Comparison of ENCODE assay signal across 1 cellular context in the genomic region with DNA sequence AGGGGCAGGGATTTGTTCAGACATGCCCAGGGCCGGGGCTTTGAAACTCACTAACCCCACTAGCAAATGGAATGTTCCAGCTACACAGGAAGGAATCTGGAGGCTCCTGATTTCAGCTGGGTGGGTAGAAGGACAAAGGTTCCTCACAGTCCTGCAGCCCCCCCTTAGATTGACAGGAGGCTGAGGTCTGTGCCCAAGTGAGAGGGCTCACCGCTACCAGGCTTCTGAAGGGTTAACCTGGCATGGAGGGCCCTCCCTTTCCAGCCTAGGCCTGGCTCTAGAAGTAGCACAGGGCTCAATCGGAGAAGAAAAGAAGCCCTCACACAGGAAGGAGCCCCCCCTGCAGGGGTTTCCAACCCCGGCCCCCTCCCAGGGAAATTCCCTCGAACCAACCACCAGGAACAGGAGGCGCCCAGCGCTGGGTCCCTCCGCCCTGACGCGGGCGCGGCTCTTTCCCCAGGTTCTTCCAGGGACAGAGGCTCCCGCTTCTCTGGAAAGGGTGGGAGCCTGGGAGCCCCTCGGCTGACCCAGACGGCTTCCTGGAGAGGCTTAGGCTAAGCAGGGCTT.
TF ChIP-seq lines count a peak whose summit lies in the region.

No MANE protein-coding gene starts in this region.

TF ChIP-seq in HEK293, 187 proteins besides CTCF, POLR2A, EP300 and RAD21:
- TF ChIP-seq TCF7L2 (IDR thresholded peaks at IDR 0.05; ENCODE audit: borderline replicate concordance, low read depth, low read length) (no peak), ZIC2 (tag by site-specific recombination; IDR thresholded peaks at IDR 0.05) (peak; percentile 21), SP7 (tag by site-specific recombination; IDR thresholded peaks at IDR 0.05) (no peak), KLF16 (tag by site-specific recombination; IDR thresholded peaks at IDR 0.05) (no peak), SCRT1 (tag by site-specific recombination; IDR thresholded peaks at IDR 0.05; ENCODE audit: borderline replicate concordance) (no peak), ZBTB1 (tag by site-specific recombination; IDR thresholded peaks at IDR 0.05) (no peak), ZNF792 (tag by site-specific recombination; IDR thresholded peaks at IDR 0.05) (no peak), ZNF132 (tag by site-specific recombination; IDR thresholded peaks at IDR 0.05; ENCODE audit: borderline replicate concordance) (no peak), ZNF416 (tag by site-specific recombination; IDR thresholded peaks at IDR 0.05) (no peak), ZNF837 (tag by site-specific recombination; IDR thresholded peaks at IDR 0.05) (no peak), ZNF248 (tag by site-specific recombination; IDR thresholded peaks at IDR 0.05) (no peak), ZXDB (tag by site-specific recombination; IDR thresholded peaks at IDR 0.05) (no peak), ZNF514 (tag by site-specific recombination; IDR thresholded peaks at IDR 0.05) (no peak), KLF7 (tag by site-specific recombination; IDR thresholded peaks at IDR 0.05; ENCODE audit: borderline replicate concordance) (no peak), ZNF433 (tag by site-specific recombination; IDR thresholded peaks at IDR 0.05; ENCODE audit: low read depth) (no peak), ZNF2 (tag by site-specific recombination; IDR thresholded peaks at IDR 0.05) (no peak), GLIS1 (tag by site-specific recombination; IDR thresholded peaks at IDR 0.05) (no peak), SETDB1 (IDR thresholded peaks at IDR 0.05; ENCODE audit: insufficient read length, low read length) (no peak), ZNF623 (tag by site-specific recombination; IDR thresholded peaks at IDR 0.05) (no peak), ZNF624 (tag by site-specific recombination; IDR thresholded peaks at IDR 0.05) (no peak), ZNF221 (tag by site-specific recombination; IDR thresholded peaks at IDR 0.05; ENCODE audit: borderline replicate concordance) (no peak), ZBTB8A (tag by site-specific recombination; IDR thresholded peaks at IDR 0.05) (peak; percentile 18; the same call in 1 of the 2 replicates), ZNF394 (tag by site-specific recombination; IDR thresholded peaks at IDR 0.05; ENCODE audit: borderline replicate concordance) (no peak), ZSCAN16 (tag by site-specific recombination; IDR thresholded peaks at IDR 0.05) (no peak), ZNF239 (tag by site-specific recombination; IDR thresholded peaks at IDR 0.05) (no peak), ZNF324 (tag by site-specific recombination; IDR thresholded peaks at IDR 0.05) (no peak)
- TF ChIP-seq, protein P1, sequence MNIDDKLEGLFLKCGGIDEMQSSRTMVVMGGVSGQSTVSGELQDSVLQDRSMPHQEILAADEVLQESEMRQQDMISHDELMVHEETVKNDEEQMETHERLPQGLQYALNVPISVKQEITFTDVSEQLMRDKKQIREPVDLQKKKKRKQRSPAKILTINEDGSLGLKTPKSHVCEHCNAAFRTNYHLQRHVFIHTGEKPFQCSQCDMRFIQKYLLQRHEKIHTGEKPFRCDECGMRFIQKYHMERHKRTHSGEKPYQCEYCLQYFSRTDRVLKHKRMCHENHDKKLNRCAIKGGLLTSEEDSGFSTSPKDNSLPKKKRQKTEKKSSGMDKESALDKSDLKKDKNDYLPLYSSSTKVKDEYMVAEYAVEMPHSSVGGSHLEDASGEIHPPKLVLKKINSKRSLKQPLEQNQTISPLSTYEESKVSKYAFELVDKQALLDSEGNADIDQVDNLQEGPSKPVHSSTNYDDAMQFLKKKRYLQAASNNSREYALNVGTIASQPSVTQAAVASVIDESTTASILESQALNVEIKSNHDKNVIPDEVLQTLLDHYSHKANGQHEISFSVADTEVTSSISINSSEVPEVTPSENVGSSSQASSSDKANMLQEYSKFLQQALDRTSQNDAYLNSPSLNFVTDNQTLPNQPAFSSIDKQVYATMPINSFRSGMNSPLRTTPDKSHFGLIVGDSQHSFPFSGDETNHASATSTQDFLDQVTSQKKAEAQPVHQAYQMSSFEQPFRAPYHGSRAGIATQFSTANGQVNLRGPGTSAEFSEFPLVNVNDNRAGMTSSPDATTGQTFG (tag by site-specific recombination; IDR thresholded peaks at IDR 0.05; ENCODE audit: borderline replicate concordance): no peak
- TF ChIP-seq, protein P2, sequence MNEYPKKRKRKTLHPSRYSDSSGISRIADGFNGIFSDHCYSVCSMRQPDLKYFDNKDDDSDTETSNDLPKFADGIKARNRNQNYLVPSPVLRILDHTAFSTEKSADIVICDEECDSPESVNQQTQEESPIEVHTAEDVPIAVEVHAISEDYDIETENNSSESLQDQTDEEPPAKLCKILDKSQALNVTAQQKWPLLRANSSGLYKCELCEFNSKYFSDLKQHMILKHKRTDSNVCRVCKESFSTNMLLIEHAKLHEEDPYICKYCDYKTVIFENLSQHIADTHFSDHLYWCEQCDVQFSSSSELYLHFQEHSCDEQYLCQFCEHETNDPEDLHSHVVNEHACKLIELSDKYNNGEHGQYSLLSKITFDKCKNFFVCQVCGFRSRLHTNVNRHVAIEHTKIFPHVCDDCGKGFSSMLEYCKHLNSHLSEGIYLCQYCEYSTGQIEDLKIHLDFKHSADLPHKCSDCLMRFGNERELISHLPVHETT (tag by site-specific recombination; IDR thresholded peaks at IDR 0.05): no peak
- TF ChIP-seq, protein P3, sequence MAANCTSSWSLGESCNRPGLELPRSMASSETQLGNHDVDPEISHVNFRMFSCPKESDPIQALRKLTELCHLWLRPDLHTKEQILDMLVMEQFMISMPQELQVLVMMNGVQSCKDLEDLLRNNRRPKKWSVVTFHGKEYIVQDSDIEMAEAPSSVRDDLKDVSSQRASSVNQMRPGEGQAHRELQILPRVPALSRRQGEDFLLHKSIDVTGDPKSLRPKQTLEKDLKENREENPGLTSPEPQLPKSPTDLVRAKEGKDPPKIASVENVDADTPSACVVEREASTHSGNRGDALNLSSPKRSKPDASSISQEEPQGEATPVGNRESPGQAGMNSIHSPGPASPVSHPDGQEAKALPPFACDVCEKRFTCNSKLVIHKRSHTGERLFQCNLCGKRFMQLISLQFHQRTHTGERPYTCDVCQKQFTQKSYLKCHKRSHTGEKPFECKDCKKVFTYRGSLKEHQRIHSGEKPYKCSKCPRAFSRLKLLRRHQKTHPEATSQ (tag by site-specific recombination; IDR thresholded peaks at IDR 0.05): no peak
- TF ChIP-seq, protein P4, sequence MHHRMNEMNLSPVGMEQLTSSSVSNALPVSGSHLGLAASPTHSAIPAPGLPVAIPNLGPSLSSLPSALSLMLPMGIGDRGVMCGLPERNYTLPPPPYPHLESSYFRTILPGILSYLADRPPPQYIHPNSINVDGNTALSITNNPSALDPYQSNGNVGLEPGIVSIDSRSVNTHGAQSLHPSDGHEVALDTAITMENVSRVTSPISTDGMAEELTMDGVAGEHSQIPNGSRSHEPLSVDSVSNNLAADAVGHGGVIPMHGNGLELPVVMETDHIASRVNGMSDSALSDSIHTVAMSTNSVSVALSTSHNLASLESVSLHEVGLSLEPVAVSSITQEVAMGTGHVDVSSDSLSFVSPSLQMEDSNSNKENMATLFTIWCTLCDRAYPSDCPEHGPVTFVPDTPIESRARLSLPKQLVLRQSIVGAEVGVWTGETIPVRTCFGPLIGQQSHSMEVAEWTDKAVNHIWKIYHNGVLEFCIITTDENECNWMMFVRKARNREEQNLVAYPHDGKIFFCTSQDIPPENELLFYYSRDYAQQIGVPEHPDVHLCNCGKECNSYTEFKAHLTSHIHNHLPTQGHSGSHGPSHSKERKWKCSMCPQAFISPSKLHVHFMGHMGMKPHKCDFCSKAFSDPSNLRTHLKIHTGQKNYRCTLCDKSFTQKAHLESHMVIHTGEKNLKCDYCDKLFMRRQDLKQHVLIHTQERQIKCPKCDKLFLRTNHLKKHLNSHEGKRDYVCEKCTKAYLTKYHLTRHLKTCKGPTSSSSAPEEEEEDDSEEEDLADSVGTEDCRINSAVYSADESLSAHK (tag by site-specific recombination; IDR thresholded peaks at IDR 0.05): peak; percentile 51; the same call in 1 of the 2 replicates
- TF ChIP-seq, protein P5, sequence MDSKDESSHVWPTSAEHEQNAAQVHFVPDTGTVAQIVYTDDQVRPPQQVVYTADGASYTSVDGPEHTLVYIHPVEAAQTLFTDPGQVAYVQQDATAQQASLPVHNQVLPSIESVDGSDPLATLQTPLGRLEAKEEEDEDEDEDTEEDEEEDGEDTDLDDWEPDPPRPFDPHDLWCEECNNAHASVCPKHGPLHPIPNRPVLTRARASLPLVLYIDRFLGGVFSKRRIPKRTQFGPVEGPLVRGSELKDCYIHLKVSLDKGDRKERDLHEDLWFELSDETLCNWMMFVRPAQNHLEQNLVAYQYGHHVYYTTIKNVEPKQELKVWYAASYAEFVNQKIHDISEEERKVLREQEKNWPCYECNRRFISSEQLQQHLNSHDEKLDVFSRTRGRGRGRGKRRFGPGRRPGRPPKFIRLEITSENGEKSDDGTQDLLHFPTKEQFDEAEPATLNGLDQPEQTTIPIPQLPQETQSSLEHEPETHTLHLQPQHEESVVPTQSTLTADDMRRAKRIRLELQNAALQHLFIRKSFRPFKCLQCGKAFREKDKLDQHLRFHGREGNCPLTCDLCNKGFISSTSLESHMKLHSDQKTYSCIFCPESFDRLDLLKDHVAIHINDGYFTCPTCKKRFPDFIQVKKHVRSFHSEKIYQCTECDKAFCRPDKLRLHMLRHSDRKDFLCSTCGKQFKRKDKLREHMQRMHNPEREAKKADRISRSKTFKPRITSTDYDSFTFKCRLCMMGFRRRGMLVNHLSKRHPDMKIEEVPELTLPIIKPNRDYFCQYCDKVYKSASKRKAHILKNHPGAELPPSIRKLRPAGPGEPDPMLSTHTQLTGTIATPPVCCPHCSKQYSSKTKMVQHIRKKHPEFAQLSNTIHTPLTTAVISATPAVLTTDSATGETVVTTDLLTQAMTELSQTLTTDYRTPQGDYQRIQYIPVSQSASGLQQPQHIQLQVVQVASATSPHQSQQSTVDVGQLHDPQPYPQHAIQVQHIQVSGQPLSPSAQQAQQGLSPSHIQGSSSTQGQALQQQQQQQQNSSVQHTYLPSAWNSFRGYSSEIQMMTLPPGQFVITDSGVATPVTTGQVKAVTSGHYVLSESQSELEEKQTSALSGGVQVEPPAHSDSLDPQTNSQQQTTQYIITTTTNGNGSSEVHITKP (tag by site-specific recombination; IDR thresholded peaks at IDR 0.05): peak; percentile 66
- TF ChIP-seq, protein P6, sequence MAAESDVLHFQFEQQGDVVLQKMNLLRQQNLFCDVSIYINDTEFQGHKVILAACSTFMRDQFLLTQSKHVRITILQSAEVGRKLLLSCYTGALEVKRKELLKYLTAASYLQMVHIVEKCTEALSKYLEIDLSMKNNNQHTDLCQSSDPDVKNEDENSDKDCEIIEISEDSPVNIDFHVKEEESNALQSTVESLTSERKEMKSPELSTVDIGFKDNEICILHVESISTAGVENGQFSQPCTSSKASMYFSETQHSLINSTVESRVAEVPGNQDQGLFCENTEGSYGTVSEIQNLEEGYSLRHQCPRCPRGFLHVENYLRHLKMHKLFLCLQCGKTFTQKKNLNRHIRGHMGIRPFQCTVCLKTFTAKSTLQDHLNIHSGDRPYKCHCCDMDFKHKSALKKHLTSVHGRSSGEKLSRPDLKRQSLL (tag by site-specific recombination; IDR thresholded peaks at IDR 0.05): peak; percentile 79
- TF ChIP-seq, protein P7, sequence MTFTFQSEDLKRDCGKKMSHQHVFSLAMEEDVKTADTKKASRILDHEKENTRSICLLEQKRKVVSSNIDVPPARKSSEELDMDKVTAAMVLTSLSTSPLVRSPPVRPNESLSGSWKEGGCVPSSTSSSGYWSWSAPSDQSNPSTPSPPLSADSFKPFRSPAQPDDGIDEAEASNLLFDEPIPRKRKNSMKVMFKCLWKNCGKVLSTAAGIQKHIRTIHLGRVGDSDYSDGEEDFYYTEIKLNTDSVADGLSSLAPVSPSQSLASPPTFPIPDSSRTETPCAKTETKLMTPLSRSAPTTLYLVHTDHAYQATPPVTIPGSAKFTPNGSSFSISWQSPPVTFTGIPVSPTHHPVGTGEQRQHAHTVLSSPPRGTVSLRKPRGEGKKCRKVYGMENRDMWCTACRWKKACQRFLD (tag by site-specific recombination; IDR thresholded peaks at IDR 0.05): no peak
- TF ChIP-seq, protein P8, sequence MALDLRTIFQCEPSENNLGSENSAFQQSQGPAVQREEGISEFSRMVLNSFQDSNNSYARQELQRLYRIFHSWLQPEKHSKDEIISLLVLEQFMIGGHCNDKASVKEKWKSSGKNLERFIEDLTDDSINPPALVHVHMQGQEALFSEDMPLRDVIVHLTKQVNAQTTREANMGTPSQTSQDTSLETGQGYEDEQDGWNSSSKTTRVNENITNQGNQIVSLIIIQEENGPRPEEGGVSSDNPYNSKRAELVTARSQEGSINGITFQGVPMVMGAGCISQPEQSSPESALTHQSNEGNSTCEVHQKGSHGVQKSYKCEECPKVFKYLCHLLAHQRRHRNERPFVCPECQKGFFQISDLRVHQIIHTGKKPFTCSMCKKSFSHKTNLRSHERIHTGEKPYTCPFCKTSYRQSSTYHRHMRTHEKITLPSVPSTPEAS (tag by site-specific recombination; IDR thresholded peaks at IDR 0.05): no peak
